8 cellular contexts compared by ENCODE assay signal in genomic region chr1:151790071-151790939, GRCh38. TPM values are rescaled to one million over a fixed set of nuclear protein-coding genes. Genes with fewer than 3 reads are reported as not detected.
A peak's percentile ranks its signal among the peaks of the same experiment; 100 is the strongest.
DNase-seq lines count a peak whose midpoint lies in the region; ATAC-seq lines count a peak whose summit lies in the region.

A gene with protein sequence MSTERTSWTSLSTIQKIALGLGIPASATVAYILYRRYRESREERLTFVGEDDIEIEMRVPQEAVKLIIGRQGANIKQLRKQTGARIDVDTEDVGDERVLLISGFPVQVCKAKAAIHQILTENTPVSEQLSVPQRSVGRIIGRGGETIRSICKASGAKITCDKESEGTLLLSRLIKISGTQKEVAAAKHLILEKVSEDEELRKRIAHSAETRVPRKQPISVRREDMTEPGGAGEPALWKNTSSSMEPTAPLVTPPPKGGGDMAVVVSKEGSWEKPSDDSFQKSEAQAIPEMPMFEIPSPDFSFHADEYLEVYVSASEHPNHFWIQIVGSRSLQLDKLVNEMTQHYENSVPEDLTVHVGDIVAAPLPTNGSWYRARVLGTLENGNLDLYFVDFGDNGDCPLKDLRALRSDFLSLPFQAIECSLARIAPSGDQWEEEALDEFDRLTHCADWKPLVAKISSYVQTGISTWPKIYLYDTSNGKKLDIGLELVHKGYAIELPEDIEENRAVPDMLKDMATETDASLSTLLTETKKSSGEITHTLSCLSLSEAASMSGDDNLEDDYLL (minus strand): TSS chr1:151790500. CDS start chr1:151783022, 7,478 bp downstream.

- ATAC-seq in GM21360 (IDR thresholded peaks at IDR 0.05; ENCODE audit: unreplicated experiment): peak; percentile 88

- H2AK5ac ChIP-seq in mesendoderm (ENCODE audit: low read length): no peak within 1 kb of the TSS

- no peak within 1 kb of the TSS for H2BK120ac ChIP-seq in mesendoderm (ENCODE audit: low read depth, low read length)

- peak within 1 kb of the TSS; percentile 96 for H3K4me2 ChIP-seq in mesendoderm (ENCODE audit: low read length)

- peak within 1 kb of the TSS; percentile 45 for H3K23ac ChIP-seq in mesendoderm (ENCODE audit: low read length)

- no peak within 1 kb of the TSS for H4K5ac ChIP-seq in mesendoderm (ENCODE audit: low read length)

- no CpG with 5 or more reads among the region's 58 CpGs for WGBS in mesendoderm (ENCODE audit: extremely low coverage, insufficient coverage, low lambda C conversion rate)

- no peak within 1 kb of the TSS for H3K4ac ChIP-seq in mesendoderm (ENCODE audit: low read depth, low read length)

- H2BK15ac ChIP-seq in mesendoderm (replicated peaks; ENCODE audit: low read depth): no peak within 1 kb of the TSS

- no peak within 1 kb of the TSS for H2BK5ac ChIP-seq in mesendoderm (ENCODE audit: low read length)

- no peak within 1 kb of the TSS for H3K18ac ChIP-seq in mesendoderm (ENCODE audit: low read length)

- DNase-seq in COR-L47 (lab: John Stamatoyannopoulos, UW) (peak; percentile 99), HT1080 (ENCODE audit: low read depth) (peak; percentile 98), NOMO-1 (lab: John Stamatoyannopoulos, UW; ENCODE audit: unreplicated experiment in 2 of 2) (peak; percentile 98 to 99), mesendoderm (peak; percentile 100)
- peak; percentile 92 to 97 (median 94) for DNase-seq in activated CD8-positive, alpha-beta memory T cell treated with anti-CD3 and anti-CD28 coated beads for 48 hours (ENCODE audit: low read depth in 2 of 3, low spot score in 2 of 3)
- peak; percentile 93 for DNase-seq in stimulated activated CD8-positive, alpha-beta memory T cell treated with anti-CD3 and anti-CD28 coated beads, Interleukin-15, amount 100 ng/mL, for 1 hour (ENCODE audit: low read depth)

- H3K36me3 ChIP-seq in endocrine pancreas (ENCODE audit: control insufficient read depth, insufficient read depth, low read length) (no peaks in the 10 kb centered on the region), mesendoderm (ENCODE audit: control insufficient read depth, insufficient read depth, low read length) (no peaks in the 10 kb centered on the region)

- no peak within 1 kb of the TSS for H4K8ac ChIP-seq in mesendoderm (ENCODE audit: low read depth, low read length)

- H3K9me3 ChIP-seq in endocrine pancreas (ENCODE audit: control insufficient read depth, low read length): no peaks in the 10 kb centered on the region

- peaks cover 5% of the 10 kb centered on the region for H3K4me1 ChIP-seq in endocrine pancreas (ENCODE audit: control insufficient read depth, insufficient read depth, low read length)
- H3K4me1 ChIP-seq in mesendoderm (ENCODE audit: control insufficient read depth, low read depth, low read length): no peaks in the 10 kb centered on the region

- peak within 1 kb of the TSS; percentile 65 for H3K27ac ChIP-seq in mesendoderm (ENCODE audit: low read depth, low read length)

- peak within 1 kb of the TSS; percentile 78 for H3K9ac ChIP-seq in endocrine pancreas (ENCODE audit: control insufficient read depth, insufficient read depth, low read length)
- peak within 1 kb of the TSS; percentile 80 for H3K9ac ChIP-seq in mesendoderm (ENCODE audit: low read length)

- no peaks in the 10 kb centered on the region for H3K79me1 ChIP-seq in mesendoderm (ENCODE audit: low read length)

- no peaks in the 10 kb centered on the region for H3K79me2 ChIP-seq in mesendoderm (ENCODE audit: control insufficient read depth, insufficient read depth, low read length)

- H3K4me3 ChIP-seq in endocrine pancreas (ENCODE audit: control insufficient read depth, insufficient read depth, low read length) (peak within 1 kb of the TSS; percentile 83), mesendoderm (ENCODE audit: low read length) (peak within 1 kb of the TSS; percentile 81)

- H3K56ac ChIP-seq in mesendoderm (ENCODE audit: low read length): peak within 1 kb of the TSS; percentile 87

- no peaks in the 10 kb centered on the region for H3K27me3 ChIP-seq in endocrine pancreas (ENCODE audit: control insufficient read depth, insufficient read depth, low read length)
- no peaks in the 10 kb centered on the region for H3K27me3 ChIP-seq in mesendoderm (ENCODE audit: insufficient read depth, low read length, poor library complexity)

RNA-seq across cellular contexts. Expression of the gene that starts here (rescaled TPM):
- total RNA-seq in HT1080 (2014; rRNA removed; shearing (Covaris generic)): 1.9 and 2.0 TPM in 2 replicates
- 5.5 TPM in 2 replicates for polyA plus RNA-seq in HT1080 (2015; cell fraction: cytosol; rRNA removed)
- 5.4 and 6.2 TPM in 2 replicates for polyA plus RNA-seq in HT1080 (2015; cell fraction: nucleus; rRNA removed)
- polyA plus RNA-seq in mesendoderm (2013, experiment 1 of 2): 11.8 TPM
- polyA plus RNA-seq in mesendoderm (2013, experiment 2 of 2): 11.6 TPM

Comparison
In these comparisons a context has a peak if more than half of its experiments do, and no peak if none do; other contexts are left out.
1. Peak in every context shown above with its lines: DNase-seq, ATAC-seq, H3K4me3 ChIP-seq and H3K27ac ChIP-seq.